In the genomic region with DNA sequence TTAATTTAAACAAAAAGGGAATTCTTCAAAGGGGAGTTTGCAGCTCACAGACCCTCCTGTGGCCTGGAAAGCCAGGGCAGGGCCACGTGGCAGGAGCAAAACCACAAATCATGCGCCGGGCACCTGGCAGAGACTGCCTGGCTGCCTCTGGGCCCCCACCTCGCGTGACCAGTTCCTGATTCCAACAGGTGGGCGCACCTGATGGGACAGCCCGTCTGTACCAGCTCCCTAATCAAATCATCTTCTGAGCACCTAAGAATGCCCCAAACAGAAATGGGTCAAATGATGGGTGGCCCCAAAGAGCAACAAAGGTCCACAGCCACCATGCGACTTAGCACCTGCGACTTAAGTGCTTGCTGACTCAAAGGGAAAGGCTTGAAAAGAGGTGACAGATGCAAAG, we compare ENCODE assay signal across 20 cellular contexts.
"Had no signal": no experiment of that assay in that cellular context is flagged by ENCODE, and none has a peak within 500 bp of the region (broad histone marks: within the 10 kb centered on the region; RNA-seq: fewer than 3 reads in every experiment).

No MANE protein-coding gene starts in this region.

- H3K9me3 ChIP-seq: lower lobe of right lung, prostate gland, right atrium auricular region, testis, tibial artery, upper lobe of left lung had no signal

- H3K4me3 ChIP-seq: lower lobe of right lung, prostate gland, right atrium auricular region, smooth muscle cell, testis, tibial artery, upper lobe of left lung had no signal

- DNase-seq: cortex of kidney; effector CD4-positive, alpha-beta T cell; immature natural killer cell; kidney glomerular epithelial cell; left ventricle myocardium superior; lower lobe of right lung; naive thymus-derived CD8-positive, alpha-beta T cell; nephron progenitor cell; stimulated activated CD4-positive, alpha-beta T cell treated with anti-CD3 and anti-CD28 coated beads, Interleukin-12 subunit alpha, Interleukin-12 subunit beta, amount 100 ng/mL, for 4 hours; stimulated activated CD4-positive, alpha-beta T cell treated with anti-CD3 and anti-CD28 coated beads, Interleukin-1b, Interleukin-23, amount 100 ng/mL, for 48 hours; stimulated activated CD4-positive, alpha-beta T cell treated with anti-CD3 and anti-CD28 coated beads, Interleukin-4, amount 100 ng/mL, for 1 hour; stimulated activated CD8-positive, alpha-beta memory T cell treated with anti-CD3 and anti-CD28 coated beads, Interleukin-4, amount 100 ng/mL, for 48 hours; stimulated activated naive CD4-positive, alpha-beta T cell; stimulated activated naive CD8-positive, alpha-beta T cell treated with anti-CD3 and anti-CD28 coated beads, Interleukin-15, amount 100 ng/mL, for 72 hours; tibial artery had no signal

- H3K27me3 ChIP-seq: right atrium auricular region, testis, tibial artery, upper lobe of left lung had no signal

- ATAC-seq: left ventricle myocardium superior; lower lobe of right lung; naive thymus-derived CD8-positive, alpha-beta T cell; stimulated activated naive CD8-positive, alpha-beta T cell treated with anti-CD3 and anti-CD28 coated beads, Interleukin-15, amount 100 ng/mL, for 72 hours had no signal

- H3K4me1 ChIP-seq: lower lobe of right lung, prostate gland, right atrium auricular region, testis, tibial artery, upper lobe of left lung had no signal

- H3K27ac ChIP-seq: lower lobe of right lung, prostate gland, right atrium auricular region, testis, tibial artery, upper lobe of left lung had no signal

- H3K36me3 ChIP-seq: prostate gland had no signal

- H3K4me2 ChIP-seq: smooth muscle cell had no signal
